Comparison of ENCODE assay signal across 9 cellular contexts in the genomic region with DNA sequence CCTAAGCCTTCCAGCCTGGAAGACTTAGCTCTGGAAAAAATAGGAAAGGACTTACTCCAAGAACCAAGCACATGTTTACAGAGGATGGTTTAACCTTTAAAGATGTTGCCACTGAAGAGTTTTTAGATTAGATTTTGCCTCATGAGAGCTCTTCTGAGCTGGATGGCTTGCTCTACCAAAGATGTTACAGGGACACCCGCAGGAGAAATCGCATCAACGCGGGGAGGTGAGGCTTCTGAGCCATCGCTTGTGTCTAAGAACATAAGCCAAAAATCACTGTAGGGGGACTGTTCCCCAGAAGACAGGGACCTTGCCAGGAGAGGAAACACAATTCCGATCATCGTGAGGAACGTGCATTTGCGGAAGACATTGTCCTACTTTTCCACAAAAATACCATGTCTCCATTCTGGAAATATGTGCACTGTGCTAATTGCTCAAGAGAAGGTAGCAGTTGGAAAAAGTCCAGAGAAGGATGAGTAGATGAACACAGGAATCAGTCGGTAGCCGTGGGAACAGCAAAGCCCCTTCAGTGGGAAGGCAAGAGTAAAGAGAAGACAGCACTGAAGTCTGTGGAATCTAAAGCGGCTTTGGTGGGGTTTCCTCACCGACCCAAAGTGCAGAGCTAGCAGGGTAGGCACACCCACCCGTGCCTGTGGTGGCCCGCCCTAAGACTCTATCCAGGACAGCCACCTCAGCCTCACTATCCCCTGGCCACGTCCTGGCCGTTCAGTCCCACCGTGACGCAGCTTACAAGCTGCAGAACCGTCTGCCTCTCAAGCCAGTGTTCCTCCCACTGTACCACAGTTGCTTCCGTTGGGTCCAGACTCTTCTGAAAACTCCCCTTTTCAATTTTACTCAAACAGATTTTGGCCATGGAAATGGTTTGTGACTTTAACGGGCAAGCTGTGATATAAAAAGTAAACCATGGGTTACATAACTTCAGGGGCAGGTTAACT.
DNase-seq lines count a peak whose midpoint lies in the region; ATAC-seq, FAIRE-seq and TF ChIP-seq lines count a peak whose summit lies in the region.
"Had no signal": no experiment of that assay in that cellular context is flagged by ENCODE, and none has a peak within 500 bp of the region (broad histone marks: within the 10 kb centered on the region; RNA-seq: fewer than 3 reads in every experiment).

No MANE protein-coding gene starts in this region.

- H3K79me2 ChIP-seq in DND-41 (ENCODE audit: insufficient read depth, low read length) = no peaks in the 10 kb centered on the region

- peak; percentile 31 for TF ChIP-seq CTCF in DND-41 (IDR thresholded peaks at IDR 0.05; ENCODE audit: borderline replicate concordance, extremely low read depth, low read length, poor library complexity, severe bottlenecking)
- no peak for TF ChIP-seq CTCF in coronary artery (IDR thresholded peaks at IDR 0.05)

- no peak overlapping the region for H2AFZ ChIP-seq in DND-41 (ENCODE audit: low read depth, low read length)

- H3K4me1 ChIP-seq in DND-41 (ENCODE audit: insufficient read depth, low read length) (peaks cover 31% of the 10 kb centered on the region), rectal smooth muscle tissue (ENCODE audit: control insufficient read depth, insufficient read depth, low read length) (peaks cover 4% of the 10 kb centered on the region)

- H3K9ac ChIP-seq in DND-41 (ENCODE audit: low read depth, low read length) = no peak overlapping the region
- H3K9ac ChIP-seq in rectal smooth muscle tissue (ENCODE audit: low read length) = no peak overlapping the region

- FAIRE-seq in GM12891 (lab: Jason Lieb, UNC) = no peak

- H3K4me3 ChIP-seq in DND-41 (ENCODE audit: low read depth in 1 of 2, low read length in 2 of 2) (no peak overlapping the region), coronary artery (no peak overlapping the region), rectal smooth muscle tissue (ENCODE audit: low read length) (peak overlapping the region; percentile 23)

- no peak overlapping the region for H3K4me2 ChIP-seq in DND-41 (ENCODE audit: insufficient read depth, low read length)

- H3K27me3 ChIP-seq in DND-41 (ENCODE audit: insufficient read depth, low read length, poor library complexity) = no peaks in the 10 kb centered on the region
- H3K27me3 ChIP-seq in rectal smooth muscle tissue (ENCODE audit: control insufficient read depth, insufficient read depth, low read length) = no peaks in the 10 kb centered on the region

- peaks cover 28% of the 10 kb centered on the region for H4K20me1 ChIP-seq in DND-41 (ENCODE audit: insufficient read depth, low read length)

- DNase-seq in DND-41 (no peak), MV-4-11 (lab: John Stamatoyannopoulos, UW) (peak; percentile 50), coronary artery (ENCODE audit: low spot score) (no peak), mesenteric fat pad (ENCODE audit: low spot score) (no peak), GM12891 (ENCODE audit: insufficient read length, low spot score) (no peak)
- no peak for DNase-seq in stimulated activated CD4-positive, alpha-beta T cell treated with anti-CD3 and anti-CD28 coated beads, Interleukin-4, amount 100 ng/mL, for 4 hours
- DNase-seq: NCI-H2227 treated with DMSO at 0.1 percent for 48 hours had no signal

- H3K9me3 ChIP-seq in DND-41 (ENCODE audit: insufficient read depth, low read length, severe bottlenecking) = no peaks in the 10 kb centered on the region

- TF ChIP-seq POLR2A in GM12891 (IDR thresholded peaks at IDR 0.05; ENCODE audit: low read depth, low read length) = no peak

- H3K27ac ChIP-seq in DND-41 (ENCODE audit: low read length) (no peak overlapping the region), coronary artery (peak overlapping the region; percentile 69 to 72), rectal smooth muscle tissue (ENCODE audit: low read depth, low read length) (peak overlapping the region; percentile 60)

- ATAC-seq in DND-41 (ENCODE audit: insufficient read depth, low read depth) = no peak
- ATAC-seq in HG03139 (IDR thresholded peaks at IDR 0.05; ENCODE audit: unreplicated experiment) = no peak

- H3K36me3 ChIP-seq in DND-41 (ENCODE audit: insufficient read depth, low read length) = no peaks in the 10 kb centered on the region
- H3K36me3 ChIP-seq in rectal smooth muscle tissue (ENCODE audit: control insufficient read depth, insufficient read depth, low read length) = no peaks in the 10 kb centered on the region

TF ChIP-seq in GM12891, 5 proteins besides CTCF, POLR2A, EP300 and RAD21:
- TF ChIP-seq POLR2AphosphoS5 (IDR thresholded peaks at IDR 0.05; ENCODE audit: low read depth, low read length) (no peak), TAF1 (IDR thresholded peaks at IDR 0.05; ENCODE audit: low read depth, low read length) (no peak), SPI1 (IDR thresholded peaks at IDR 0.05; ENCODE audit: low read depth, low read length) (no peak), POU2F2 (IDR thresholded peaks at IDR 0.05; ENCODE audit: low read depth, low read length) (no peak), PAX5 (IDR thresholded peaks at IDR 0.05; ENCODE audit: insufficient read depth, low read length, severe bottlenecking) (no peak)
